1 cellular context compared by ENCODE assay signal in the genomic region with DNA sequence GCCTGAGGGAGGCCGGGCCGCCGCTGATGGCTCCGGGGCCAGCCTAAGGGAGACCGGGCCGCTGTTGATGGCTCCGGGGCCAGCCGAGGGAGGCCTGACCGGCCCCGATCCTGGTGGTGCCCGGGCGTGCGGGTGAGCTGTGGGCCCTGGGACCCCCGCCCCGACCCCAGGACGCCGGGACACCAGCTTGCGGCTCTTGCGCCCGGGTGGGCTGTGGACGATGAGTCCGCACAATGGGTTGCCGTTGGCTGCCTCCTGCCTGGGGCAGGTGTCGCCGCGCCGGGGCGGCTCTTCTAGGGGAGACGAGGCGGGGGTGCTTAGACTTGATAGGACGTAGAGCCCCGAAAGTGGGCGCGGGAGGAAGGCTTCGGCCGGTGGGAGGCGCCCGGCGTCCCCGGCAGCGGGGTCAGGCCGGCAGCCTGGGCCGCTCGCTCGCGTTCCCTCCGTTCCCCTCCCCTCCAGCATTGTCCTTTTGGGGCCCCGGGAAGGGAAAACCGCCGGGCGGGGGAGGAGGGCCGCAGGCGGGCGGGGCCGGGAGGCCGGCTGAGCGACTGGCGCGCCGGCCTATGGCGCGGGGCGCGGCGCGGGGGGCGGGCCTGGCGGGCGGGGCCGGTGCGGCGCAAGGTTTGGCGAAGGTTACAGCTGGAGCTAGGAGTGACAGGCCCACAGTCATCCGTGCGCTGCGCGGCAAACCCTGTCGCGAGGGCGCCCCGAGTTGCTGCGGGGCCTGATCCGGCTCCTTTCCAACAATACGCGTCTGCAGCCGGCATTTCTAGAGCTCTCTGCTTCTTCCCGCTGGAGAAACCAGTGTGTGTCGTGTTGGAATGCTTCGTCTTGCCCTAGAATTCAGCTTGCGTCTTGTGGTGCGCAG.
TF ChIP-seq lines count a peak whose summit lies in the region.

No MANE protein-coding gene starts in this region.

TF ChIP-seq in SK-N-SH treated with all-trans-retinoic acid at 6 μM for 48 hours, 23 proteins besides CTCF, POLR2A, EP300 and RAD21 (continued from another document):
- TF ChIP-seq, protein P1, sequence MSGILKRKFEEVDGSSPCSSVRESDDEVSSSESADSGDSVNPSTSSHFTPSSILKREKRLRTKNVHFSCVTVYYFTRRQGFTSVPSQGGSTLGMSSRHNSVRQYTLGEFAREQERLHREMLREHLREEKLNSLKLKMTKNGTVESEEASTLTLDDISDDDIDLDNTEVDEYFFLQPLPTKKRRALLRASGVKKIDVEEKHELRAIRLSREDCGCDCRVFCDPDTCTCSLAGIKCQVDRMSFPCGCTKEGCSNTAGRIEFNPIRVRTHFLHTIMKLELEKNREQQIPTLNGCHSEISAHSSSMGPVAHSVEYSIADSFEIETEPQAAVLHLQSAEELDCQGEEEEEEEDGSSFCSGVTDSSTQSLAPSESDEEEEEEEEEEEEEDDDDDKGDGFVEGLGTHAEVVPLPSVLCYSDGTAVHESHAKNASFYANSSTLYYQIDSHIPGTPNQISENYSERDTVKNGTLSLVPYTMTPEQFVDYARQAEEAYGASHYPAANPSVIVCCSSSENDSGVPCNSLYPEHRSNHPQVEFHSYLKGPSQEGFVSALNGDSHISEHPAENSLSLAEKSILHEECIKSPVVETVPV (CRISPR knock-in tag; IDR thresholded peaks at IDR 0.05) = no peak
